Comparison of ENCODE assay signal across 26 cellular contexts in genomic region chr20:49665796-49666195, GRCh38.
"Had no signal": no experiment of that assay in that cellular context is flagged by ENCODE, and none has a peak within 500 bp of the region (broad histone marks: within the 10 kb centered on the region; RNA-seq: fewer than 3 reads in every experiment).

No MANE protein-coding gene starts in this region.

- H3K4me3 ChIP-seq: colonic mucosa, left ventricle myocardium inferior, lung, ovary, skin epidermis, thoracic aorta, uterus had no signal

- H3K9me3 ChIP-seq: colonic mucosa, left ventricle myocardium inferior, ovary, thoracic aorta, uterus had no signal

- H3K27me3 ChIP-seq: colonic mucosa, ovary, uterus had no signal

- H3K27ac Mint-ChIP-seq: activated B cell treated with CpG ODN at 0.5 μM for 24 hours; activated CD8-positive, alpha-beta T cell treated with anti-CD3 and anti-CD28 coated beads for 36 hours; activated naive CD8-positive, alpha-beta T cell; stimulated activated naive CD8-positive, alpha-beta T cell treated with anti-CD3 and anti-CD28 coated beads, Interleukin-15, Interleukin-2, amounts not matched to agents 100 ng/mL and 50 ng/mL, for 24 hours; type B pancreatic cell had no signal

- H3K27ac ChIP-seq: colonic mucosa, left ventricle myocardium inferior, ovary, skin epidermis, thoracic aorta, uterus had no signal

- DNase-seq: activated B cell treated with CpG ODN at 0.5 μM for 24 hours; activated CD4-positive, alpha-beta T cell treated with anti-CD3 and anti-CD28 coated beads, Interleukin-2, amount 50 U/mL, for 1 hour; activated CD8-positive, alpha-beta T cell treated with anti-CD3 and anti-CD28 coated beads for 36 hours; activated naive CD4-positive, alpha-beta T cell; activated T-cell treated with anti-CD3 and anti-CD28 coated beads, Interleukin-2, amount 50 U/mL, for 72 hours; anterior cingulate cortex; colonic mucosa; effector CD8-positive, alpha-beta T cell; glutamatergic neuron; islet precursor cell; left ventricle myocardium inferior; naive B cell; ovary; stimulated activated CD4-positive, alpha-beta T cell treated with anti-CD3 and anti-CD28 coated beads, Interleukin-12 subunit alpha, Interleukin-12 subunit beta, amount 100 ng/mL, for 4 hours; stimulated activated CD4-positive, alpha-beta T cell treated with anti-CD3 and anti-CD28 coated beads, Interleukin-4, amount 100 ng/mL, for 1 hour; T-helper 17 cell; T1000; uterus had no signal

- H3K36me3 ChIP-seq: colonic mucosa, left ventricle myocardium inferior, ovary, thoracic aorta, uterus had no signal

- H3K36me3 Mint-ChIP-seq: activated naive CD8-positive, alpha-beta T cell; naive B cell; type B pancreatic cell had no signal

- ATAC-seq: activated CD8-positive, alpha-beta T cell treated with anti-CD3 and anti-CD28 coated beads for 36 hours; activated T-cell treated with anti-CD3 and anti-CD28 coated beads, Interleukin-2, amount 50 U/mL, for 72 hours; sciatic nerve; T-helper 17 cell had no signal

- H3K4me1 ChIP-seq: uterus had no signal

- H3K9me3 Mint-ChIP-seq: activated B cell treated with CpG ODN at 0.5 μM for 24 hours; activated CD8-positive, alpha-beta T cell treated with anti-CD3 and anti-CD28 coated beads for 36 hours; activated T-cell treated with anti-CD3 and anti-CD28 coated beads, Interleukin-2, amount 50 U/mL, for 72 hours; naive B cell; stimulated activated naive CD8-positive, alpha-beta T cell treated with anti-CD3 and anti-CD28 coated beads, Interleukin-15, Interleukin-2, amounts not matched to agents 100 ng/mL and 50 ng/mL, for 24 hours; type B pancreatic cell had no signal

- H3K27me3 Mint-ChIP-seq: activated B cell treated with CpG ODN at 0.5 μM for 24 hours; activated CD8-positive, alpha-beta T cell treated with anti-CD3 and anti-CD28 coated beads for 36 hours; activated naive CD8-positive, alpha-beta T cell; naive B cell; progenitor cell of endocrine pancreas; stimulated activated naive CD8-positive, alpha-beta T cell treated with anti-CD3 and anti-CD28 coated beads, Interleukin-15, Interleukin-2, amounts not matched to agents 100 ng/mL and 50 ng/mL, for 24 hours; T-helper 17 cell; type B pancreatic cell had no signal

- H3K4me3 Mint-ChIP-seq: activated B cell treated with CpG ODN at 0.5 μM for 24 hours; activated CD8-positive, alpha-beta T cell treated with anti-CD3 and anti-CD28 coated beads for 36 hours; activated naive CD8-positive, alpha-beta T cell; activated T-cell treated with anti-CD3 and anti-CD28 coated beads, Interleukin-2, amount 50 U/mL, for 72 hours; naive B cell; stimulated activated naive CD8-positive, alpha-beta T cell treated with anti-CD3 and anti-CD28 coated beads, Interleukin-15, Interleukin-2, amounts not matched to agents 100 ng/mL and 50 ng/mL, for 24 hours; T-helper 17 cell; type B pancreatic cell had no signal
